In genomic region chr1:232628335-232629214, GRCh38 we compare ENCODE assay signal across 8 cellular contexts. TPM values are rescaled to one million over a fixed set of nuclear protein-coding genes. Genes with fewer than 3 reads are reported as not detected.
DNase-seq lines count a peak whose midpoint lies in the region; ATAC-seq, FAIRE-seq and TF ChIP-seq lines count a peak whose summit lies in the region.

No MANE protein-coding gene starts in this region.

- BruUV-seq in A673 (replicated peaks; lab: Mats Ljungman, UMichigan): no TSS peak

- DNase-seq in A673 (ENCODE audit: low spot score) (peak; percentile 71), RCC 7860 (ENCODE audit: low spot score) (peak; percentile 52), dorsolateral prefrontal cortex (no peak), mucosa of descending colon (no peak)

- H3K27ac ChIP-seq in A673 (ENCODE audit: low read depth, low read length, poor library complexity, severe bottlenecking) (no peak overlapping the region), dorsolateral prefrontal cortex (peak overlapping the region in 56 of 59 donors; percentile 21 to 97 (median 70))

- H3K4me3 ChIP-seq in A673 (ENCODE audit: low read depth, low read length, poor library complexity, severe bottlenecking) (peak overlapping the region; percentile 53), GM08714 (ENCODE audit: low read length) (peak overlapping the region; percentile 78), dorsolateral prefrontal cortex (peak overlapping the region; percentile 53 to 92 (median 85)), mucosa of descending colon (peak overlapping the region; percentile 73)

- CTCF ChIA-PET in A673 (lab: Charles Lee): interaction anchor here (1.0 kb wide), 1 partner anchor 687 kb away, joined by 7 read pairs; no protein-coding TSS in a partner anchor

- H3K9me3 ChIP-seq in A673 (ENCODE audit: low read depth, low read length, poor library complexity, severe bottlenecking): no peaks in the 10 kb centered on the region
- H3K9me3 ChIP-seq in mucosa of descending colon: no peaks in the 10 kb centered on the region

- ATAC-seq in mucosa of descending colon (no peak), GM21786 (IDR thresholded peaks at IDR 0.05; ENCODE audit: unreplicated experiment) (no peak), HG02938 (IDR thresholded peaks at IDR 0.05; ENCODE audit: unreplicated experiment) (no peak), HG02970 (IDR thresholded peaks at IDR 0.05; ENCODE audit: low FRiP score, unreplicated experiment) (no peak)

- TF ChIP-seq CTCF in A673 (conservative IDR thresholded peaks at IDR 0.05; ENCODE audit: low read depth, low read length) (peak; percentile 56), dorsolateral prefrontal cortex (IDR thresholded peaks at IDR 0.05 in 54 of 56, conservative IDR thresholded peaks at IDR 0.05 in 2 of 56; ENCODE audit: low read depth in 1 of 56, partially characterized antibody in 56 of 56) (peak in 54 of 56 donors; percentile 26 to 71 (median 57)), mucosa of descending colon (IDR thresholded peaks at IDR 0.05) (no peak)

- intact Hi-C loops in A673 (cut with micrococcal nuclease; ENCODE audit: unreplicated experiment) (loop anchor here (1.0 to 10.0 kb wide), 3 partner anchors 154 to 762 kb away; no protein-coding TSS in a partner anchor), dorsolateral prefrontal cortex (cut with DNase I) (loop anchor here (2.0 to 5.0 kb wide), 5 partner anchors 120 to 762 kb away; partner anchors contain the start of gene MAP10 (in 1 of the 2)), mucosa of descending colon (cut with DNase I, micrococcal nuclease) (loop anchor here (10.0 kb wide), 1 partner anchor 764 kb away; no protein-coding TSS in a partner anchor)

- H3K27me3 ChIP-seq in A673 (replicated peaks; ENCODE audit: insufficient read depth, low read depth, low read length, poor library complexity) (peaks cover 4% of the 10 kb centered on the region), dorsolateral prefrontal cortex (no peaks in the 10 kb centered on the region)

- peak; percentile 91 for FAIRE-seq in RCC 7860 (lab: Jason Lieb, UNC)

- POLR2A ChIA-PET in A673 (lab: Charles Lee; ENCODE audit: low non-redundant PET): no interaction called here

- H3K4me1 ChIP-seq in A673 (ENCODE audit: insufficient read depth, low read length, poor library complexity, severe bottlenecking) (peaks cover 10% of the 10 kb centered on the region), mucosa of descending colon (ENCODE audit: low read depth) (peaks cover 34% of the 10 kb centered on the region)

- no peaks in the 10 kb centered on the region for H3K36me3 ChIP-seq in A673 (ENCODE audit: insufficient read depth, low read length, poor library complexity, severe bottlenecking)
- H3K36me3 ChIP-seq in mucosa of descending colon (ENCODE audit: low read depth): no peaks in the 10 kb centered on the region

RNA-seq across cellular contexts. Expression of gene SIPA1L2, which starts 1.4 kb away (rescaled TPM):
- 3.4 and 6.2 TPM in 2 replicates for total RNA-seq in A673 (2021)
- total RNA-seq in dorsolateral prefrontal cortex: 10 to 100 TPM; 24.3 to 66.4 (median 47.9) TPM
- 10 to 100 TPM; 78.7 to 94.4 (median 79.0) TPM for total RNA-seq in mucosa of descending colon

Comparison
In these comparisons a context has a peak if more than half of its experiments do, and no peak if none do; other contexts are left out.
1. DNase-seq: peak in A673 (single experiment) and RCC 7860 (single experiment); none in dorsolateral prefrontal cortex (0 of 10) and mucosa of descending colon (0 of 3).
2. Peak in every context shown above with its lines, with median percentiles within 50 percentile points of each other: H3K4me3 ChIP-seq.